ENCODE assay signal across 8 cellular contexts in the genomic region with DNA sequence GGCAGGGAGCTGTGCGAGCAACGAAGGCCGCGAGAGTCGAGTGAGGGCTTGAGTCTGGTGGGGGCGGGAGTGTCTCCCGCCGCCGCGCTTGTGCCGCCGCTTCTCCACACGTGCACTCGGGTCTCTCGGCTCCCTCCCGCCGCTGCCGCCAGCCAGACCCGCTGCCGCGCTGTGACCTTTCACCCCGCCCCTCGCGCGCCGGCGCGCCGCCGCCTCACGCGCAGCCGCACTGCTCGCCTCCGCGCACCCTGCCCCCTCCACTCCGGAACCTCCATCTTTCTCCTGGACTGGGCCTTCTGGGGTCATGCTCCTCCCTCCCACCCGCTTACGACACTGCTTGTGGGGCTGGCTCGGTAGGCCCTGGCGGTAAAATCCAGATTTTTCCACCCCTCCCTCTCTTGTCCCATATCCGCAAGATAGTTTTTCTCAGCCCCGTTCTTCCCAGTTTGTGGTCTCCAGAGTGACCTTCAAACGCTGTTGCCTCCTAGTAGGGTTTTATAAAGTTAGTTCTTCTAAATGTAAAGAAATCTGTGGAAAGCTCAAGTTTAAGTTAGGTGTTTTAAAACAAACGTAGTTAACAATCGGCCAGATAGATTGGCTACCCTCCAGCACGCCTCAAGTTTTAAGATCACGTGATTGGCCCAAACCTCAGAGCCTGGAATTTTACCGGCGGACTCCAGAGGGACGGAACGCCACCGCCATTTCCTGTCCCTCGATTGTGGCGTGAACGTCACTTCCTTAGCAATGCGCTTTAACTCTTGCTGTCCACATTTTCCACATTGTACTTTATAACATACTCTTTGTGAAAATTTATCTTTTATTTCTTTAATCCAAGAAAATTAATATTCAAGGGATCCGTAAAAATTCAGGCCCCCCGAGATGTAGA. TPM values are rescaled to one million over a fixed set of nuclear protein-coding genes. Genes with fewer than 3 reads are reported as not detected.
A peak's percentile ranks its signal among the peaks of the same experiment; 100 is the strongest.
DNase-seq lines count a peak whose midpoint lies in the region; ATAC-seq and TF ChIP-seq lines count a peak whose summit lies in the region.

A gene (minus strand): TSS at position 181 of the 886 bp plus-strand sequence. CDS start 300 bp downstream, outside the sequence.

- peak; percentile 96 for DNase-seq in GM03348 (ENCODE audit: low spot score)
- peak; percentile 96 for DNase-seq in NCI-H1092 treated with DMSO at 0.1 percent for 48 hours (lab: John Stamatoyannopoulos, UW)
- peak; percentile 93 for DNase-seq in SKM-1 (lab: John Stamatoyannopoulos, UW; ENCODE audit: unreplicated experiment)
- DNase-seq in activated naive CD4-positive, alpha-beta T cell treated with anti-CD3 and anti-CD28 coated beads, Interleukin-2, amount 50 U/mL, for 72 hours (ENCODE audit: low spot score in 2 of 2) = peak; percentile 85 to 89
- peak; percentile 97 for DNase-seq in globus pallidus (ENCODE audit: low spot score)
- peak; percentile 32 to 95 (median 90) for DNase-seq in nucleus accumbens (lab: John Stamatoyannopoulos, UW)
- peak; percentile 97 for DNase-seq in suprapubic skin (ENCODE audit: low spot score in 2 of 2)

- under 1% methylated on average over 44 of the region's 59 CpGs for WGBS in suprapubic skin

- no peaks in the 10 kb centered on the region for H3K9me3 ChIP-seq in suprapubic skin

- peak; percentile 74 to 88 for TF ChIP-seq POLR2A in suprapubic skin (IDR thresholded peaks at IDR 0.05)

- no peaks in the 10 kb centered on the region for H3K9me3 Mint-ChIP-seq in activated naive CD4-positive, alpha-beta T cell treated with anti-CD3 and anti-CD28 coated beads, Interleukin-2, amount 50 U/mL, for 72 hours

- TF ChIP-seq EP300 in suprapubic skin (IDR thresholded peaks at IDR 0.05) = no peak

- peaks cover 64% of the 10 kb centered on the region for H3K4me1 ChIP-seq in suprapubic skin

- peak within 1 kb of the TSS; percentile 99 for H3K27ac ChIP-seq in suprapubic skin

- peak within 1 kb of the TSS; percentile 95 for H3K4me3 ChIP-seq in suprapubic skin

- peaks cover 30 to 35% of the 10 kb centered on the region in 2 donors for H3K36me3 Mint-ChIP-seq in activated naive CD4-positive, alpha-beta T cell treated with anti-CD3 and anti-CD28 coated beads, Interleukin-2, amount 50 U/mL, for 72 hours

- H3K36me3 ChIP-seq in suprapubic skin = no peaks in the 10 kb centered on the region

- ATAC-seq in HG02571 (IDR thresholded peaks at IDR 0.05; ENCODE audit: unreplicated experiment) = peak; percentile 46
- peak; percentile 71 to 76 for ATAC-seq in activated naive CD4-positive, alpha-beta T cell treated with anti-CD3 and anti-CD28 coated beads, Interleukin-2, amount 50 U/mL, for 72 hours

- H3K27me3 ChIP-seq in suprapubic skin = no peaks in the 10 kb centered on the region

- H3K27ac Mint-ChIP-seq in activated naive CD4-positive, alpha-beta T cell treated with anti-CD3 and anti-CD28 coated beads, Interleukin-2, amount 50 U/mL, for 72 hours = peak within 1 kb of the TSS; percentile 100

- TF ChIP-seq CTCF in suprapubic skin (IDR thresholded peaks at IDR 0.05) = no peak

RNA-seq across cellular contexts. Expression of the gene that starts here (rescaled TPM):
- 100 to 1,000 TPM; 101 to 109 TPM for total RNA-seq in activated naive CD4-positive, alpha-beta T cell treated with anti-CD3 and anti-CD28 coated beads, Interleukin-2, amount 50 U/mL, for 72 hours
- 100 to 1,000 TPM in 3 of 4 donors, 10 to 100 TPM in 1; 87.3 to 184 (median 128) TPM for total RNA-seq in suprapubic skin

Comparison
In these comparisons a context has a peak if more than half of its experiments do, and no peak if none do; other contexts are left out.
1. Peak in every context shown above with its lines: DNase-seq, ATAC-seq, H3K4me3 ChIP-seq and H3K27ac ChIP-seq.